In the genomic region with DNA sequence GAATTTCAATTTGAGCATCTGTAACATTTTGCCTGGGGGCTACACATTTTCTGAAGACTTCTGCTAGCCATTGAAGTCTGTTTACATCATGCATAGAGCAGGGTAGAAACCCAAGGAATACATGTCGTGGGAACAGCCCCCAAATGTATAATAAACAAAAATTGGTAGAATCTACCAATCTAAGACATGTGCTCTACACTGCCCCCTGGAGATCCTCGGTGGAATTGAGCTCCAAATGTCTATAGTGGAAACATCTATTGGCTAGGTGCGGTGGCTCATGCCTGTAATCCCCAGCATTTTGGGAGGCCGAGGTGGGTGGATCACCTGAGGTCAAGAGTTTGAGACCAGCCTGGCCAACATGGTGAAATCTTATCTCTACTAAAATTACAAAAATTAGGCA, we compare ENCODE assay signal across 11 cellular contexts. TPM values are rescaled to one million over a fixed set of nuclear protein-coding genes. Genes with fewer than 3 reads are reported as not detected.
DNase-seq lines count a peak whose midpoint lies in the region; ATAC-seq and TF ChIP-seq lines count a peak whose summit lies in the region.
"Had no signal": no experiment of that assay in that cellular context is flagged by ENCODE, and none has a peak within 500 bp of the region (broad histone marks: within the 10 kb centered on the region; RNA-seq: fewer than 3 reads in every experiment).

No MANE protein-coding gene starts in this region.

- H3K9me3 ChIP-seq in Panc1 (ENCODE audit: control insufficient read depth, insufficient read depth, low read depth, low read length) (no peaks in the 10 kb centered on the region), stomach (no peaks in the 10 kb centered on the region)
- H3K9me3 ChIP-seq: body of pancreas had no signal

- in situ Hi-C loops in Panc1 (cut with HindIII; ENCODE audit: low pct_unique_long_range_greater_than_20kb, low sequenced_read_pairs) = no loop called here

- WGBS in stomach, 5 donors = 44 to 57% (median 56%) methylated on average over 4 of the region's 4 CpGs

- ATAC-seq in Panc1 (no peak), GM19035 (IDR thresholded peaks at IDR 0.05; ENCODE audit: unreplicated experiment) (no peak)
- ATAC-seq: body of pancreas had no signal

- H3K4me3 ChIP-seq in Panc1 (ENCODE audit: low read depth in 2 of 2, low read length in 2 of 2) (no peak overlapping the region), stomach (no peak overlapping the region)
- H3K4me3 ChIP-seq: body of pancreas had no signal

- CTCF ChIA-PET in Panc1 (lab: Charles Lee) = interaction anchor here (0.5 to 1.2 kb wide), 4 partner anchors 21 to 362 kb away, joined by 3 to 15 read pairs (median 4); no protein-coding TSS in a partner anchor

- POLR2A ChIA-PET in Panc1 (lab: Charles Lee) = no interaction called here

- peaks cover 2% of the 10 kb centered on the region; the same call in 1 of the 2 replicates for H3K27me3 ChIP-seq in Panc1 (ENCODE audit: control insufficient read depth, insufficient read depth, low read length)
- H3K27me3 ChIP-seq in stomach = peaks cover 0 to 6% (median 0%) of the 10 kb centered on the region in 3 donors
- H3K27me3 ChIP-seq: body of pancreas had no signal

- no peak for TF ChIP-seq EP300 in stomach (IDR thresholded peaks at IDR 0.05)

- peak; percentile 18 for DNase-seq in GM10266 (ENCODE audit: extremely low spot score)
- no peak for DNase-seq in Panc1 (ENCODE audit: low read depth, low spot score)
- peak; percentile 52 for DNase-seq in activated naive CD4-positive, alpha-beta T cell treated with anti-CD3 and anti-CD28 coated beads, Interleukin-2, amount 50 U/mL, for 16 hours
- DNase-seq in stimulated activated CD4-positive, alpha-beta T cell treated with anti-CD3 and anti-CD28 coated beads, Interleukin-15, amount 100 ng/mL, for 1 hour (ENCODE audit: low read depth in 1 of 2, low spot score in 1 of 2) = peak; percentile 13 to 20
- no peak for DNase-seq in hepatic stellate cell (ENCODE audit: low spot score)
- no peak for DNase-seq in SK-N-DZ (ENCODE audit: low spot score)
- DNase-seq in stomach = no peak
- DNase-seq: NCI-H1694 had no signal

- TF ChIP-seq POLR2A in stomach (IDR thresholded peaks at IDR 0.05) = no peak

- BruUV-seq in Panc1 (replicated peaks; lab: Mats Ljungman, UMichigan) = no TSS peak

- H3K36me3 ChIP-seq in Panc1 (ENCODE audit: control insufficient read depth, insufficient read depth, low read length) = no peaks in the 10 kb centered on the region
- no peaks in the 10 kb centered on the region for H3K36me3 ChIP-seq in stomach

- peak; percentile 49 for TF ChIP-seq CTCF in GM10266 (IDR thresholded peaks at IDR 0.05; ENCODE audit: control insufficient read depth, insufficient read depth, low read depth, missing control alignments)
- TF ChIP-seq CTCF in Panc1 (IDR thresholded peaks at IDR 0.05) = peak; percentile 69
- peak in 3 of 7 experiments; percentile 11 to 18 (median 14) for TF ChIP-seq CTCF in stomach (IDR thresholded peaks at IDR 0.05)

- intact Hi-C loops in Panc1 (cut with micrococcal nuclease; ENCODE audit: unreplicated experiment) = no loop called here
- intact Hi-C loops in stomach (cut with DNase I; ENCODE audit: low total_unique reads) = no loop called here

- no peaks in the 10 kb centered on the region for H3K4me1 ChIP-seq in Panc1 (ENCODE audit: control insufficient read depth, insufficient read depth, low read length)
- H3K4me1 ChIP-seq in stomach = no peaks in the 10 kb centered on the region
- H3K4me1 ChIP-seq: body of pancreas had no signal

- H3K27ac ChIP-seq in Panc1 (ENCODE audit: low read length) (no peak overlapping the region), stomach (no peak overlapping the region)
- H3K27ac ChIP-seq: body of pancreas had no signal

RNA-seq across cellular contexts. Expression of a gene that starts 57.3 kb away (rescaled TPM):
- total RNA-seq in Panc1 (2021; ENCODE audit: unreplicated experiment) = not detected
- polyA plus RNA-seq in Panc1 (2012; ENCODE audit: insufficient read length) = not detected
- polyA plus RNA-seq in SK-N-DZ (2014; cell fraction: cytosol; rRNA removed) = not detected in 2 replicates
- not detected in 2 replicates for polyA plus RNA-seq in SK-N-DZ (2014; cell fraction: nucleus; rRNA removed)
- total RNA-seq in stomach = not detected
- not detected for polyA plus RNA-seq in stomach
- total RNA-seq: body of pancreas, myocyte had no signal

Comparison
In these comparisons a context has a peak if more than half of its experiments do, and no peak if none do; other contexts are left out.
1. DNase-seq: peak in GM10266 (single experiment), activated naive CD4-positive, alpha-beta T cell treated with anti-CD3 and anti-CD28 coated beads, Interleukin-2, amount 50 U/mL, for 16 hours (single experiment) and stimulated activated CD4-positive, alpha-beta T cell treated with anti-CD3 and anti-CD28 coated beads, Interleukin-15, amount 100 ng/mL, for 1 hour (2 of 2); none in Panc1 (single experiment), hepatic stellate cell (single experiment), SK-N-DZ (single experiment) and stomach (single experiment).